In genomic region chr1:156465747-156466365, GRCh38 we compare ENCODE assay signal across 9 cellular contexts. TPM values are rescaled to one million over a fixed set of nuclear protein-coding genes. Genes with fewer than 3 reads are reported as not detected.
DNase-seq lines count a peak whose midpoint lies in the region; FAIRE-seq and TF ChIP-seq lines count a peak whose summit lies in the region.
"Had no signal": no experiment of that assay in that cellular context is flagged by ENCODE, and none has a peak within 500 bp of the region (broad histone marks: within the 10 kb centered on the region; RNA-seq: fewer than 3 reads in every experiment).

No MANE protein-coding gene starts in this region.

- H4K20me1 ChIP-seq in KMS-11 (ENCODE audit: insufficient read depth) = no peaks in the 10 kb centered on the region

- no peak overlapping the region for H3K27ac ChIP-seq in KMS-11

- H3K4me3 ChIP-seq in KMS-11 (IDR thresholded peaks at IDR 0.05; ENCODE audit: insufficient read depth, low read depth, low read length) (no peak overlapping the region), choroid plexus epithelial cell (ENCODE audit: low read depth, low read length) (no peak overlapping the region)

- H3K4me2 ChIP-seq in KMS-11 = no peak overlapping the region

- peak; percentile 70 for TF ChIP-seq CTCF in KMS-11 (conservative IDR thresholded peaks at IDR 0.05; ENCODE audit: low read depth, low read length)
- TF ChIP-seq CTCF in choroid plexus epithelial cell (conservative IDR thresholded peaks at IDR 0.05; ENCODE audit: low read depth, low read length) = peak; percentile 48
- TF ChIP-seq CTCF in osteocyte (IDR thresholded peaks at IDR 0.05) = peak; percentile 34

- H2AFZ ChIP-seq in KMS-11 (ENCODE audit: low read depth) = no peak overlapping the region

- H3K36me3 ChIP-seq in KMS-11 (ENCODE audit: insufficient read depth) = peaks cover 14% of the 10 kb centered on the region; the same call in 1 of the 2 replicates

- peaks cover 24% of the 10 kb centered on the region for H3K4me1 ChIP-seq in KMS-11 (ENCODE audit: low read depth, poor library complexity, severe bottlenecking)

- no peak overlapping the region for H3K9ac ChIP-seq in KMS-11

- no peaks in the 10 kb centered on the region for H3K9me3 Mint-ChIP-seq in osteocyte (ENCODE audit: unreplicated experiment)

- no peak for FAIRE-seq in GM19239 (lab: Jason Lieb, UNC)
- FAIRE-seq: islet of Langerhans had no signal

- H3K27me3 Mint-ChIP-seq in osteocyte (ENCODE audit: unreplicated experiment) = no peaks in the 10 kb centered on the region

- H3K27ac Mint-ChIP-seq in osteocyte (ENCODE audit: unreplicated experiment) = peak overlapping the region; percentile 56

- DNase-seq in COLO668 (lab: John Stamatoyannopoulos, UW; ENCODE audit: unreplicated experiment) (peak; percentile 46), choroid plexus epithelial cell (ENCODE audit: low read depth) (peak; percentile 48), osteocyte (ENCODE audit: extremely low spot score, unreplicated experiment) (no peak), GM19239 (ENCODE audit: insufficient read length, low spot score) (no peak), epidermal melanocyte (ENCODE audit: insufficient read length, low spot score) (no peak), superior temporal gyrus (ENCODE audit: extremely low spot score) (no peak), NCI-H146 (lab: John Stamatoyannopoulos, UW) (no peak)

- peaks cover 35% of the 10 kb centered on the region for H3K4me1 Mint-ChIP-seq in osteocyte (ENCODE audit: unreplicated experiment)

- no peak overlapping the region for H3K4me3 Mint-ChIP-seq in osteocyte (ENCODE audit: unreplicated experiment)

- H3K36me3 Mint-ChIP-seq in osteocyte (ENCODE audit: unreplicated experiment) = peaks cover 21% of the 10 kb centered on the region

- peaks cover 10% of the 10 kb centered on the region; the same call in 1 of the 2 replicates for H3K79me2 ChIP-seq in KMS-11 (ENCODE audit: insufficient read depth, low read depth)

- no peaks in the 10 kb centered on the region for H3K27me3 ChIP-seq in KMS-11 (ENCODE audit: insufficient read depth, low read depth)

RNA-seq across cellular contexts. Expression of gene MEF2D, which starts 34.7 kb away (rescaled TPM):
- 33.8 and 45.8 TPM in 2 replicates for total RNA-seq in osteocyte

Comparison
In these comparisons a context has a peak if more than half of its experiments do, and no peak if none do; other contexts are left out.
1. DNase-seq: peak in COLO668 (single experiment) and choroid plexus epithelial cell (single experiment); none in osteocyte (single experiment), GM19239 (single experiment), epidermal melanocyte (single experiment), superior temporal gyrus (single experiment) and NCI-H146 (single experiment).
2. Peak in every context shown above with its lines, with median percentiles within 50 percentile points of each other: CTCF ChIP-seq.